27 cellular contexts compared by ENCODE assay signal in the genomic region with DNA sequence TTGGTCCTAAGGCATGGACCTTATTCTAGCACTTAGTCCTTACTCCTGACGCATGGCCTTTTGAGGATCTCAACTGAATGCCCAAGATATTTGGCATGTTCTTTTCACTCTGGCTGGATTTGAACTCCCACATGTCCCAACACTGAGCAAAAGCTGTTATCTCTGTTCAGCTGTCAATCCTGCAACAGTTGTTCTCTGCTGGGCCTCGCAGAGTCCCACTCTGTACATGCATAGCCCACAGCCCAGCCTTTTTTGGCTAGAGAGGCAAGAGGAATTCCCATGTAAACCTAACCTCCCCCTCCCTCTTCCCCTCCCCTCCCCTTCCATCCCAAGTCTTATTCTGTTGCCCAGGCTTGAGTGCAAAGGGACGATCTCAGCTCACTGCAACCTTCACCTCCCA.
"Had no signal": no experiment of that assay in that cellular context is flagged by ENCODE, and none has a peak within 500 bp of the region (broad histone marks: within the 10 kb centered on the region; RNA-seq: fewer than 3 reads in every experiment).

No MANE protein-coding gene starts in this region.

- H3K27ac Mint-ChIP-seq: activated CD4-positive, alpha-beta T cell treated with anti-CD3 and anti-CD28 coated beads, Interleukin-2, amount 10 ng/mL, durations not matched to agents 7 days and 5 days; activated CD8-positive, alpha-beta memory T cell treated with anti-CD3 and anti-CD28 coated beads, Interleukin-2, amount 10 ng/mL, durations not matched to agents 7 days and 5 days; activated CD8-positive, alpha-beta T cell treated with anti-CD3 and anti-CD28 coated beads for 36 hours; naive thymus-derived CD8-positive, alpha-beta T cell; stimulated activated effector memory CD8-positive, alpha-beta T cell treated with anti-CD3 and anti-CD28 coated beads, Interleukin-12 subunit alpha, Interleukin-12 subunit beta, amount 100 ng/mL, for 72 hours; T-helper 2 cell treated with Interferon-gamma antibody and Interleukin-4, amounts not matched to agents 5 μg/mL and 100 μg/mL, for 36 hours had no signal

- H3K4me1 ChIP-seq: adrenal gland, ascending aorta, lower lobe of right lung, pancreas, right lobe of liver had no signal

- H3K9me3 ChIP-seq: adrenal gland, ascending aorta, lower lobe of right lung, pancreas, right lobe of liver, tibial artery had no signal

- H3K27me3 Mint-ChIP-seq: activated CD4-positive, alpha-beta T cell treated with anti-CD3 and anti-CD28 coated beads, Interleukin-2, amount 10 ng/mL, durations not matched to agents 7 days and 5 days; activated CD8-positive, alpha-beta memory T cell treated with anti-CD3 and anti-CD28 coated beads, Interleukin-2, amount 10 ng/mL, durations not matched to agents 7 days and 5 days; activated CD8-positive, alpha-beta T cell treated with anti-CD3 and anti-CD28 coated beads for 36 hours; naive thymus-derived CD8-positive, alpha-beta T cell; stimulated activated naive CD8-positive, alpha-beta T cell treated with anti-CD3 and anti-CD28 coated beads, Interleukin-15, amount 100 ng/mL, for 72 hours had no signal

- H3K36me3 ChIP-seq: adrenal gland, ascending aorta, brain microvascular endothelial cell, lower lobe of right lung, pancreas, right lobe of liver, tibial artery, WERI-Rb-1 had no signal

- H3K9me3 Mint-ChIP-seq: activated CD4-positive, alpha-beta T cell treated with anti-CD3 and anti-CD28 coated beads, Interleukin-2, amount 10 ng/mL, durations not matched to agents 7 days and 5 days; activated CD8-positive, alpha-beta T cell treated with anti-CD3 and anti-CD28 coated beads for 36 hours; activated naive CD4-positive, alpha-beta T cell treated with anti-CD3 and anti-CD28 coated beads, Interleukin-2, amount 50 U/mL, for 72 hours; naive thymus-derived CD8-positive, alpha-beta T cell; stimulated activated effector memory CD8-positive, alpha-beta T cell treated with anti-CD3 and anti-CD28 coated beads, Interleukin-12 subunit alpha, Interleukin-12 subunit beta, amount 100 ng/mL, for 72 hours; stimulated activated naive CD8-positive, alpha-beta T cell treated with anti-CD3 and anti-CD28 coated beads, Interleukin-15, amount 100 ng/mL, for 72 hours; T-helper 2 cell treated with Interferon-gamma antibody and Interleukin-4, amounts not matched to agents 5 μg/mL and 100 μg/mL, for 36 hours had no signal

- H3K27me3 ChIP-seq: adrenal gland, ascending aorta, brain microvascular endothelial cell, pancreas, right lobe of liver, tibial artery had no signal

- H3K36me3 Mint-ChIP-seq: activated CD8-positive, alpha-beta memory T cell treated with anti-CD3 and anti-CD28 coated beads, Interleukin-2, amount 10 ng/mL, durations not matched to agents 7 days and 5 days; activated naive CD4-positive, alpha-beta T cell treated with anti-CD3 and anti-CD28 coated beads, Interleukin-2, amount 50 U/mL, for 72 hours; naive thymus-derived CD8-positive, alpha-beta T cell; stimulated activated effector memory CD8-positive, alpha-beta T cell treated with anti-CD3 and anti-CD28 coated beads, Interleukin-12 subunit alpha, Interleukin-12 subunit beta, amount 100 ng/mL, for 72 hours had no signal

- H3K4me3 ChIP-seq: adrenal gland, ascending aorta, lower lobe of right lung, pancreas, right lobe of liver, tibial artery had no signal

- H3K4me1 Mint-ChIP-seq: naive thymus-derived CD8-positive, alpha-beta T cell; stimulated activated effector memory CD8-positive, alpha-beta T cell treated with anti-CD3 and anti-CD28 coated beads, Interleukin-12 subunit alpha, Interleukin-12 subunit beta, amount 100 ng/mL, for 72 hours had no signal

- FAIRE-seq: frontal cortex, islet of Langerhans, pancreas, small intestine, TTC549 had no signal

- H3K27ac ChIP-seq: ascending aorta, brain microvascular endothelial cell, lower lobe of right lung, pancreas, right lobe of liver, tibial artery, WERI-Rb-1 had no signal

- H3K4me3 Mint-ChIP-seq: activated CD4-positive, alpha-beta T cell treated with anti-CD3 and anti-CD28 coated beads, Interleukin-2, amount 10 ng/mL, durations not matched to agents 7 days and 5 days; activated CD8-positive, alpha-beta memory T cell treated with anti-CD3 and anti-CD28 coated beads, Interleukin-2, amount 10 ng/mL, durations not matched to agents 7 days and 5 days; activated CD8-positive, alpha-beta T cell treated with anti-CD3 and anti-CD28 coated beads for 36 hours; naive thymus-derived CD8-positive, alpha-beta T cell; stimulated activated effector memory CD8-positive, alpha-beta T cell treated with anti-CD3 and anti-CD28 coated beads, Interleukin-12 subunit alpha, Interleukin-12 subunit beta, amount 100 ng/mL, for 72 hours; stimulated activated naive CD8-positive, alpha-beta T cell treated with anti-CD3 and anti-CD28 coated beads, Interleukin-15, amount 100 ng/mL, for 72 hours; T-helper 2 cell treated with Interferon-gamma antibody and Interleukin-4, amounts not matched to agents 5 μg/mL and 100 μg/mL, for 36 hours had no signal

- DNase-seq: activated CD4-positive, alpha-beta T cell treated with anti-CD3 and anti-CD28 coated beads, Interleukin-2, amount 10 ng/mL, durations not matched to agents 7 days and 5 days; activated CD4-positive, CD25-positive, alpha-beta regulatory T cell treated with anti-CD3 and anti-CD28 coated beads, Interleukin-2, amount 50 U/mL, for 72 hours; activated CD8-positive, alpha-beta memory T cell treated with anti-CD3 and anti-CD28 coated beads, Interleukin-2, amount 10 ng/mL, durations not matched to agents 7 days and 5 days; activated CD8-positive, alpha-beta T cell treated with anti-CD3 and anti-CD28 coated beads for 36 hours; activated gamma-delta T cell treated with Interleukin-2 at 50 U/mL for 16 hours; effector CD4-positive, alpha-beta T cell; erythroblast; glutamatergic neuron; hypothalamus; lower lobe of right lung; naive thymus-derived CD8-positive, alpha-beta T cell; pancreas; right lobe of liver; small intestine; stimulated activated CD4-positive, alpha-beta T cell treated with anti-CD3 and anti-CD28 coated beads, Interleukin-2, amount 100 ng/mL, for 24 hours; stimulated activated naive CD8-positive, alpha-beta T cell treated with anti-CD3 and anti-CD28 coated beads, Interleukin-15, amount 100 ng/mL, for 72 hours; tibial artery; WERI-Rb-1 had no signal
